Comparison of ENCODE assay signal across 20 cellular contexts in genomic region chr22:48872271-48873260, GRCh38.
"Had no signal": no experiment of that assay in that cellular context is flagged by ENCODE, and none has a peak within 500 bp of the region (broad histone marks: within the 10 kb centered on the region; RNA-seq: fewer than 3 reads in every experiment).

No MANE protein-coding gene starts in this region.

- H3K27me3 Mint-ChIP-seq: activated B cell treated with CpG ODN at 0.5 μM for 24 hours had no signal

- H3K27me3 ChIP-seq: body of pancreas, colonic mucosa had no signal

- DNase-seq: activated B cell treated with CpG ODN at 0.5 μM for 24 hours; activated CD4-positive, alpha-beta memory T cell treated with anti-CD3 and anti-CD28 coated beads for 36 hours; activated CD4-positive, alpha-beta T cell treated with anti-CD3 and anti-CD28 coated beads for 4 hours; activated naive CD4-positive, alpha-beta T cell; activated T-cell treated with anti-CD3 and anti-CD28 coated beads for 4 hours; body of pancreas; central memory CD4-positive, alpha-beta T cell; colonic mucosa; erythroblast; foreskin melanocyte; left lung; mesenchymal stem cell; natural killer cell; retina; stimulated activated naive CD8-positive, alpha-beta T cell treated with anti-CD3 and anti-CD28 coated beads, Interleukin-15, amount 100 ng/mL, for 72 hours; T-helper 1 cell; T-helper 9 cell; transverse colon had no signal

- H3K4me3 Mint-ChIP-seq: activated B cell treated with CpG ODN at 0.5 μM for 24 hours; activated CD4-positive, alpha-beta memory T cell treated with anti-CD3 and anti-CD28 coated beads for 36 hours; activated T-helper 1 cell treated with anti-CD3 and anti-CD28 coated beads, Interleukin-12 subunit alpha, Interleukin-12 subunit beta, Interleukin-2, Interleukin-4 antibody, amounts not matched to agents 30 ng/mL and 10 ng/mL and 1 ng/mL, durations not matched to agents 14 hours and 24 hours and 36 hours; natural killer cell; stimulated activated naive CD8-positive, alpha-beta T cell treated with anti-CD3 and anti-CD28 coated beads, Interleukin-15, amount 100 ng/mL, for 72 hours had no signal

- H3K4me1 ChIP-seq: body of pancreas, colonic mucosa, left lung, suprapubic skin, transverse colon had no signal

- H3K9me3 Mint-ChIP-seq: activated T-helper 1 cell treated with anti-CD3 and anti-CD28 coated beads, Interleukin-12 subunit alpha, Interleukin-12 subunit beta, Interleukin-2, Interleukin-4 antibody, amounts not matched to agents 30 ng/mL and 10 ng/mL and 1 ng/mL, durations not matched to agents 14 hours and 24 hours and 36 hours had no signal

- H3K4me3 ChIP-seq: body of pancreas, colonic mucosa, left lung, suprapubic skin, transverse colon had no signal

- H3K36me3 Mint-ChIP-seq: activated CD4-positive, alpha-beta memory T cell treated with anti-CD3 and anti-CD28 coated beads for 36 hours; natural killer cell had no signal

- H3K9me3 ChIP-seq: body of pancreas, colonic mucosa, suprapubic skin, transverse colon had no signal

- H3K27ac Mint-ChIP-seq: activated B cell treated with CpG ODN at 0.5 μM for 24 hours; activated CD4-positive, alpha-beta memory T cell treated with anti-CD3 and anti-CD28 coated beads for 36 hours; activated T-helper 1 cell treated with anti-CD3 and anti-CD28 coated beads, Interleukin-12 subunit alpha, Interleukin-12 subunit beta, Interleukin-2, Interleukin-4 antibody, amounts not matched to agents 30 ng/mL and 10 ng/mL and 1 ng/mL, durations not matched to agents 14 hours and 24 hours and 36 hours; natural killer cell; stimulated activated naive CD8-positive, alpha-beta T cell treated with anti-CD3 and anti-CD28 coated beads, Interleukin-15, amount 100 ng/mL, for 72 hours had no signal

- H3K36me3 ChIP-seq: colonic mucosa, left lung, suprapubic skin, transverse colon had no signal

- ATAC-seq: body of pancreas; left lung; natural killer cell; stimulated activated naive CD8-positive, alpha-beta T cell treated with anti-CD3 and anti-CD28 coated beads, Interleukin-15, amount 100 ng/mL, for 72 hours had no signal

- H3K27ac ChIP-seq: body of pancreas, colonic mucosa, left lung, suprapubic skin, transverse colon had no signal

- H3K4me1 Mint-ChIP-seq: activated B cell treated with CpG ODN at 0.5 μM for 24 hours; natural killer cell; stimulated activated naive CD8-positive, alpha-beta T cell treated with anti-CD3 and anti-CD28 coated beads, Interleukin-15, amount 100 ng/mL, for 72 hours had no signal
